In the genomic region with DNA sequence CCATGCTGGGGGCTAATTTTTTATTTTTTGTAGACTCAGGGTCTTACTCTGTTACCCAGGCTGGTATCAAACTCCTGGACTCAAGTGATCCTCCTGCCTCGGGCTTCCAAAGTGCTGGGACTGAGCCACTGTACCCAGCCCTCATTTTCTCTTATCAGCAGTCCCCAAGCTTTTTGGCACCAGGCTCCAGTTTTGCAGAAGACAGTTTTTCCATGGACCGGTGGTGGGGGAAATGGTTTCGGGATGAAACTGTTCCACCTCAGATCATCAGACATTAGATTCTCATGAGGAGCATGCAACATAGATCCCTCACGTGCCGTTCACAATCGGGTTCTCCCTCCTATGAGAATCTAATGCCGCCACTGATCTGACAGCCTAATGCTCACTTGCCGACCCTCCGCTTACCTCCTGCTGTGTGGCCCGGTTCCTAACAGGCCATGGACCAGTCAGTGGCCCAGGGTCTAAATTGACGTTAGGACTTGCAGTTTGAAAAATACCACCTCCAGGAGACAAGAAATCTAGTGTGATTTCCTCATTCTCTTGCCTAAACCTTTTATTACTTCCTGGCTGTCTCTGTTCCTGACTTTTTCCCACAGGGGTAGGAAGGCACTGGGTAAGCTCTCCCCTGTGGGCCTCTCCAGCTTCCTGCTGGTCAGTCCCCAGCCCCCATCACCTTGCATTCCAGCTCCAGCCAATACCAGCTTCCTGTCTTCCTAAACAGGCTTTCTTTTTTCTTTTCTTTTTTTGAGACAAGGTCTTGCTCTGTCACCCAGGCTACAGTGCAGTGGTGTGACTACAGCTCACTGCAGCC, we compare ENCODE assay signal across 1 cellular context.
TF ChIP-seq lines count a peak whose summit lies in the region.

No MANE protein-coding gene starts in this region.

TF ChIP-seq in HepG2, 621 proteins besides CTCF, POLR2A, EP300 and RAD21 (continued from another document and continues in another):
- TF ChIP-seq, protein P1, sequence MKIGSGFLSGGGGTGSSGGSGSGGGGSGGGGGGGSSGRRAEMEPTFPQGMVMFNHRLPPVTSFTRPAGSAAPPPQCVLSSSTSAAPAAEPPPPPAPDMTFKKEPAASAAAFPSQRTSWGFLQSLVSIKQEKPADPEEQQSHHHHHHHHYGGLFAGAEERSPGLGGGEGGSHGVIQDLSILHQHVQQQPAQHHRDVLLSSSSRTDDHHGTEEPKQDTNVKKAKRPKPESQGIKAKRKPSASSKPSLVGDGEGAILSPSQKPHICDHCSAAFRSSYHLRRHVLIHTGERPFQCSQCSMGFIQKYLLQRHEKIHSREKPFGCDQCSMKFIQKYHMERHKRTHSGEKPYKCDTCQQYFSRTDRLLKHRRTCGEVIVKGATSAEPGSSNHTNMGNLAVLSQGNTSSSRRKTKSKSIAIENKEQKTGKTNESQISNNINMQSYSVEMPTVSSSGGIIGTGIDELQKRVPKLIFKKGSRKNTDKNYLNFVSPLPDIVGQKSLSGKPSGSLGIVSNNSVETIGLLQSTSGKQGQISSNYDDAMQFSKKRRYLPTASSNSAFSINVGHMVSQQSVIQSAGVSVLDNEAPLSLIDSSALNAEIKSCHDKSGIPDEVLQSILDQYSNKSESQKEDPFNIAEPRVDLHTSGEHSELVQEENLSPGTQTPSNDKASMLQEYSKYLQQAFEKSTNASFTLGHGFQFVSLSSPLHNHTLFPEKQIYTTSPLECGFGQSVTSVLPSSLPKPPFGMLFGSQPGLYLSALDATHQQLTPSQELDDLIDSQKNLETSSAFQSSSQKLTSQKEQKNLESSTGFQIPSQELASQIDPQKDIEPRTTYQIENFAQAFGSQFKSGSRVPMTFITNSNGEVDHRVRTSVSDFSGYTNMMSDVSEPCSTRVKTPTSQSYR (CRISPR knock-in tag; IDR thresholded peaks at IDR 0.05; ENCODE audit: borderline replicate concordance) = peak; percentile 93
- no peak for TF ChIP-seq ZNF703 (CRISPR knock-in tag; IDR thresholded peaks at IDR 0.05; ENCODE audit: borderline replicate concordance)
- no peak for TF ChIP-seq AHR (CRISPR knock-in tag; IDR thresholded peaks at IDR 0.05)
- no peak for TF ChIP-seq ZNF841 (CRISPR knock-in tag; IDR thresholded peaks at IDR 0.05; ENCODE audit: borderline replicate concordance)
- TF ChIP-seq, protein P2, sequence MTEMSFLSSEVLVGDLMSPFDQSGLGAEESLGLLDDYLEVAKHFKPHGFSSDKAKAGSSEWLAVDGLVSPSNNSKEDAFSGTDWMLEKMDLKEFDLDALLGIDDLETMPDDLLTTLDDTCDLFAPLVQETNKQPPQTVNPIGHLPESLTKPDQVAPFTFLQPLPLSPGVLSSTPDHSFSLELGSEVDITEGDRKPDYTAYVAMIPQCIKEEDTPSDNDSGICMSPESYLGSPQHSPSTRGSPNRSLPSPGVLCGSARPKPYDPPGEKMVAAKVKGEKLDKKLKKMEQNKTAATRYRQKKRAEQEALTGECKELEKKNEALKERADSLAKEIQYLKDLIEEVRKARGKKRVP (CRISPR knock-in tag; IDR thresholded peaks at IDR 0.05) = no peak
- TF ChIP-seq NFE2L1 (CRISPR knock-in tag; IDR thresholded peaks at IDR 0.05; ENCODE audit: borderline replicate concordance) = no peak
- TF ChIP-seq NFE2L2 (IDR thresholded peaks at IDR 0.05; ENCODE audit: low read length) = no peak
- TF ChIP-seq MAFF (IDR thresholded peaks at IDR 0.05; ENCODE audit: low read depth, low read length) = no peak
- TF ChIP-seq GABPA (IDR thresholded peaks at IDR 0.05; ENCODE audit: low read depth, low read length) = no peak
- TF ChIP-seq GABPA (CRISPR knock-in tag; IDR thresholded peaks at IDR 0.05; ENCODE audit: low read depth) = peak; percentile 61
- TF ChIP-seq, protein P3, sequence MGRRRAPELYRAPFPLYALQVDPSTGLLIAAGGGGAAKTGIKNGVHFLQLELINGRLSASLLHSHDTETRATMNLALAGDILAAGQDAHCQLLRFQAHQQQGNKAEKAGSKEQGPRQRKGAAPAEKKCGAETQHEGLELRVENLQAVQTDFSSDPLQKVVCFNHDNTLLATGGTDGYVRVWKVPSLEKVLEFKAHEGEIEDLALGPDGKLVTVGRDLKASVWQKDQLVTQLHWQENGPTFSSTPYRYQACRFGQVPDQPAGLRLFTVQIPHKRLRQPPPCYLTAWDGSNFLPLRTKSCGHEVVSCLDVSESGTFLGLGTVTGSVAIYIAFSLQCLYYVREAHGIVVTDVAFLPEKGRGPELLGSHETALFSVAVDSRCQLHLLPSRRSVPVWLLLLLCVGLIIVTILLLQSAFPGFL (CRISPR knock-in tag; IDR thresholded peaks at IDR 0.05) = no peak
- 0 out of 2 replicates have a peak, but pooled peaks have one; percentile 82 for TF ChIP-seq SNAI1 (CRISPR knock-in tag; IDR thresholded peaks at IDR 0.05; ENCODE audit: borderline replicate concordance)
- no peak for TF ChIP-seq CREB1 (IDR thresholded peaks at IDR 0.05)
- no peak for TF ChIP-seq CREB1 (CRISPR knock-in tag; IDR thresholded peaks at IDR 0.05)
- TF ChIP-seq, protein P4, sequence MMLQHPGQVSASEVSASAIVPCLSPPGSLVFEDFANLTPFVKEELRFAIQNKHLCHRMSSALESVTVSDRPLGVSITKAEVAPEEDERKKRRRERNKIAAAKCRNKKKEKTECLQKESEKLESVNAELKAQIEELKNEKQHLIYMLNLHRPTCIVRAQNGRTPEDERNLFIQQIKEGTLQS (CRISPR knock-in tag; IDR thresholded peaks at IDR 0.05) = no peak
- TF ChIP-seq, protein P5, sequence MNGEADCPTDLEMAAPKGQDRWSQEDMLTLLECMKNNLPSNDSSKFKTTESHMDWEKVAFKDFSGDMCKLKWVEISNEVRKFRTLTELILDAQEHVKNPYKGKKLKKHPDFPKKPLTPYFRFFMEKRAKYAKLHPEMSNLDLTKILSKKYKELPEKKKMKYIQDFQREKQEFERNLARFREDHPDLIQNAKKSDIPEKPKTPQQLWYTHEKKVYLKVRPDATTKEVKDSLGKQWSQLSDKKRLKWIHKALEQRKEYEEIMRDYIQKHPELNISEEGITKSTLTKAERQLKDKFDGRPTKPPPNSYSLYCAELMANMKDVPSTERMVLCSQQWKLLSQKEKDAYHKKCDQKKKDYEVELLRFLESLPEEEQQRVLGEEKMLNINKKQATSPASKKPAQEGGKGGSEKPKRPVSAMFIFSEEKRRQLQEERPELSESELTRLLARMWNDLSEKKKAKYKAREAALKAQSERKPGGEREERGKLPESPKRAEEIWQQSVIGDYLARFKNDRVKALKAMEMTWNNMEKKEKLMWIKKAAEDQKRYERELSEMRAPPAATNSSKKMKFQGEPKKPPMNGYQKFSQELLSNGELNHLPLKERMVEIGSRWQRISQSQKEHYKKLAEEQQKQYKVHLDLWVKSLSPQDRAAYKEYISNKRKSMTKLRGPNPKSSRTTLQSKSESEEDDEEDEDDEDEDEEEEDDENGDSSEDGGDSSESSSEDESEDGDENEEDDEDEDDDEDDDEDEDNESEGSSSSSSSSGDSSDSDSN (CRISPR knock-in tag; IDR thresholded peaks at IDR 0.05) = no peak
- no peak for TF ChIP-seq MAFK (conservative IDR thresholded peaks at IDR 0.05 in 1 of 2, IDR thresholded peaks at IDR 0.05 in 1 of 2; ENCODE audit: low read length in 2 of 2)
- TF ChIP-seq SMARCC2 (IDR thresholded peaks at IDR 0.05) = no peak
- TF ChIP-seq FOSL1 (CRISPR knock-in tag; IDR thresholded peaks at IDR 0.05; ENCODE audit: borderline replicate concordance) = no peak
- TF ChIP-seq ZNF556 (CRISPR knock-in tag; IDR thresholded peaks at IDR 0.05; ENCODE audit: borderline replicate concordance) = 0 out of 2 replicates have a peak, but pooled peaks have one; percentile 70
- TF ChIP-seq ZNF484 (CRISPR knock-in tag; IDR thresholded peaks at IDR 0.05; ENCODE audit: borderline replicate concordance, low read depth) = no peak
- TF ChIP-seq, protein P6, sequence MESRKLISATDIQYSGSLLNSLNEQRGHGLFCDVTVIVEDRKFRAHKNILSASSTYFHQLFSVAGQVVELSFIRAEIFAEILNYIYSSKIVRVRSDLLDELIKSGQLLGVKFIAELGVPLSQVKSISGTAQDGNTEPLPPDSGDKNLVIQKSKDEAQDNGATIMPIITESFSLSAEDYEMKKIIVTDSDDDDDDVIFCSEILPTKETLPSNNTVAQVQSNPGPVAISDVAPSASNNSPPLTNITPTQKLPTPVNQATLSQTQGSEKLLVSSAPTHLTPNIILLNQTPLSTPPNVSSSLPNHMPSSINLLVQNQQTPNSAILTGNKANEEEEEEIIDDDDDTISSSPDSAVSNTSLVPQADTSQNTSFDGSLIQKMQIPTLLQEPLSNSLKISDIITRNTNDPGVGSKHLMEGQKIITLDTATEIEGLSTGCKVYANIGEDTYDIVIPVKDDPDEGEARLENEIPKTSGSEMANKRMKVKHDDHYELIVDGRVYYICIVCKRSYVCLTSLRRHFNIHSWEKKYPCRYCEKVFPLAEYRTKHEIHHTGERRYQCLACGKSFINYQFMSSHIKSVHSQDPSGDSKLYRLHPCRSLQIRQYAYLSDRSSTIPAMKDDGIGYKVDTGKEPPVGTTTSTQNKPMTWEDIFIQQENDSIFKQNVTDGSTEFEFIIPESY (CRISPR knock-in tag; IDR thresholded peaks at IDR 0.05) = no peak
- TF ChIP-seq RFX1 (IDR thresholded peaks at IDR 0.05) = no peak
- TF ChIP-seq, protein P7, sequence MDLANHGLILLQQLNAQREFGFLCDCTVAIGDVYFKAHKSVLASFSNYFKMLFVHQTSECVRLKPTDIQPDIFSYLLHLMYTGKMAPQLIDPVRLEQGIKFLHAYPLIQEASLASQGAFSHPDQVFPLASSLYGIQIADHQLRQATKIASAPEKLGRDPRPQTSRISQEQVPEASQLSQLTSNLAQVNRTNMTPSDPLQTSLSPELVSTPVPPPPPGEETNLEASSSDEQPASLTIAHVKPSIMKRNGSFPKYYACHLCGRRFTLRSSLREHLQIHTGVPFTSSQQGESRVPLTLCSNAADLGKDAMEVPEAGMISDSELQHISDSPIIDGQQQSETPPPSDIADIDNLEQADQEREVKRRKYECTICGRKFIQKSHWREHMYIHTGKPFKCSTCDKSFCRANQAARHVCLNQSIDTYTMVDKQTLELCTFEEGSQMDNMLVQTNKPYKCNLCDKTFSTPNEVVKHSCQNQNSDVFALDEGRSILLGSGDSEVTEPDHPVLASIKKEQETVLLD (CRISPR knock-in tag; IDR thresholded peaks at IDR 0.05; ENCODE audit: low read depth) = no peak
- TF ChIP-seq HCFC1 (IDR thresholded peaks at IDR 0.05; ENCODE audit: low read depth, low read length) = no peak
- TF ChIP-seq HNRNPK (IDR thresholded peaks at IDR 0.05; ENCODE audit: low read depth, low read length, poor library complexity, severe bottlenecking) = no peak
- TF ChIP-seq, protein P8, sequence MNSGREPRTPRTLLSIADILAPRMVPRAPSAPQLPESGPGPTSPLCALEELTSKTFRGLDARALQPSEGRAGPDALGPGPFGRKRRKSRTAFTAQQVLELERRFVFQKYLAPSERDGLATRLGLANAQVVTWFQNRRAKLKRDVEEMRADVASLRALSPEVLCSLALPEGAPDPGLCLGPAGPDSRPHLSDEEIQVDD (CRISPR knock-in tag; IDR thresholded peaks at IDR 0.05; ENCODE audit: borderline replicate concordance) = no peak
- no peak for TF ChIP-seq HES4 (CRISPR knock-in tag; IDR thresholded peaks at IDR 0.05; ENCODE audit: borderline replicate concordance)
- 0 out of 2 replicates have a peak, but pooled peaks have one; percentile 33 for TF ChIP-seq MTA1 (CRISPR knock-in tag; IDR thresholded peaks at IDR 0.05; ENCODE audit: borderline replicate concordance)
- TF ChIP-seq SP1 (IDR thresholded peaks at IDR 0.05) = no peak
- no peak for TF ChIP-seq SP1 (CRISPR knock-in tag; IDR thresholded peaks at IDR 0.05)
- no peak for TF ChIP-seq TBX3 (IDR thresholded peaks at IDR 0.05; ENCODE audit: borderline replicate concordance)
- TF ChIP-seq, protein P9, sequence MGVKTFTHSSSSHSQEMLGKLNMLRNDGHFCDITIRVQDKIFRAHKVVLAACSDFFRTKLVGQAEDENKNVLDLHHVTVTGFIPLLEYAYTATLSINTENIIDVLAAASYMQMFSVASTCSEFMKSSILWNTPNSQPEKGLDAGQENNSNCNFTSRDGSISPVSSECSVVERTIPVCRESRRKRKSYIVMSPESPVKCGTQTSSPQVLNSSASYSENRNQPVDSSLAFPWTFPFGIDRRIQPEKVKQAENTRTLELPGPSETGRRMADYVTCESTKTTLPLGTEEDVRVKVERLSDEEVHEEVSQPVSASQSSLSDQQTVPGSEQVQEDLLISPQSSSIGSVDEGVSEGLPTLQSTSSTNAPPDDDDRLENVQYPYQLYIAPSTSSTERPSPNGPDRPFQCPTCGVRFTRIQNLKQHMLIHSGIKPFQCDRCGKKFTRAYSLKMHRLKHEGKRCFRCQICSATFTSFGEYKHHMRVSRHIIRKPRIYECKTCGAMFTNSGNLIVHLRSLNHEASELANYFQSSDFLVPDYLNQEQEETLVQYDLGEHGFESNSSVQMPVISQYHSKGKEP (CRISPR knock-in tag; IDR thresholded peaks at IDR 0.05) = no peak
- TF ChIP-seq THAP11 (CRISPR knock-in tag; IDR thresholded peaks at IDR 0.05) = peak; percentile 63; the same call in 1 of the 2 replicates
- TF ChIP-seq ZMYM2 (CRISPR knock-in tag; IDR thresholded peaks at IDR 0.05) = no peak
- TF ChIP-seq RBM22 (optimal IDR thresholded peaks at IDR 0.05; ENCODE audit: low read length) = no peak
- no peak for TF ChIP-seq ZNF383 (CRISPR knock-in tag; IDR thresholded peaks at IDR 0.05; ENCODE audit: borderline replicate concordance)
- TF ChIP-seq ZNF253 (CRISPR knock-in tag; IDR thresholded peaks at IDR 0.05; ENCODE audit: borderline replicate concordance) = no peak
- no peak for TF ChIP-seq U2AF2 (IDR thresholded peaks at IDR 0.05; ENCODE audit: low read depth, low read length)
- TF ChIP-seq ZNF780A (CRISPR knock-in tag; IDR thresholded peaks at IDR 0.05) = no peak
- 0 out of 2 replicates have a peak, but pooled peaks have one; percentile 62 for TF ChIP-seq ARHGAP35 (CRISPR knock-in tag; IDR thresholded peaks at IDR 0.05; ENCODE audit: borderline replicate concordance)
- TF ChIP-seq ZNF431 (CRISPR knock-in tag; IDR thresholded peaks at IDR 0.05; ENCODE audit: borderline replicate concordance, low read depth) = no peak
- TF ChIP-seq STAG1 (CRISPR knock-in tag; IDR thresholded peaks at IDR 0.05) = no peak
- no peak for TF ChIP-seq ZNF558 (CRISPR knock-in tag; IDR thresholded peaks at IDR 0.05; ENCODE audit: borderline replicate concordance)
- TF ChIP-seq ASH2L (IDR thresholded peaks at IDR 0.05; ENCODE audit: insufficient read length, low read depth, low read length) = no peak
- TF ChIP-seq HNRNPLL (IDR thresholded peaks at IDR 0.05; ENCODE audit: low read depth, low read length, poor library complexity, severe bottlenecking) = no peak
- TF ChIP-seq, protein P10, sequence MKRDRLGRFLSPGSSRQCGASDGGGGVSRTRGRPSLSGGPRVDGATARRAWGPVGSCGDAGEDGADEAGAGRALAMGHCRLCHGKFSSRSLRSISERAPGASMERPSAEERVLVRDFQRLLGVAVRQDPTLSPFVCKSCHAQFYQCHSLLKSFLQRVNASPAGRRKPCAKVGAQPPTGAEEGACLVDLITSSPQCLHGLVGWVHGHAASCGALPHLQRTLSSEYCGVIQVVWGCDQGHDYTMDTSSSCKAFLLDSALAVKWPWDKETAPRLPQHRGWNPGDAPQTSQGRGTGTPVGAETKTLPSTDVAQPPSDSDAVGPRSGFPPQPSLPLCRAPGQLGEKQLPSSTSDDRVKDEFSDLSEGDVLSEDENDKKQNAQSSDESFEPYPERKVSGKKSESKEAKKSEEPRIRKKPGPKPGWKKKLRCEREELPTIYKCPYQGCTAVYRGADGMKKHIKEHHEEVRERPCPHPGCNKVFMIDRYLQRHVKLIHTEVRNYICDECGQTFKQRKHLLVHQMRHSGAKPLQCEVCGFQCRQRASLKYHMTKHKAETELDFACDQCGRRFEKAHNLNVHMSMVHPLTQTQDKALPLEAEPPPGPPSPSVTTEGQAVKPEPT (CRISPR knock-in tag; IDR thresholded peaks at IDR 0.05; ENCODE audit: low read depth) = no peak
- no peak for TF ChIP-seq MAFG (CRISPR knock-in tag; IDR thresholded peaks at IDR 0.05)
